Comparison of ENCODE assay signal across 8 cellular contexts in genomic region chr15:72375846-72376581, GRCh38. TPM values are rescaled to one million over a fixed set of nuclear protein-coding genes. Genes with fewer than 3 reads are reported as not detected.
A peak's percentile ranks its signal among the peaks of the same experiment; 100 is the strongest.
DNase-seq lines count a peak whose midpoint lies in the region; ATAC-seq, FAIRE-seq and TF ChIP-seq lines count a peak whose summit lies in the region.

Gene HEXA, minus strand, starts transcription at chr15:72376014. Its CDS starts 42 bp downstream, at chr15:72375972.

- ATAC-seq in GM19043 (IDR thresholded peaks at IDR 0.05; ENCODE audit: low read depth, unreplicated experiment) (peak; percentile 82), HG03354 (IDR thresholded peaks at IDR 0.05; ENCODE audit: poor library complexity, severe bottlenecking, unreplicated experiment) (peak; percentile 79)

- peak within 1 kb of the TSS; percentile 99 for H2AFZ ChIP-seq in keratinocyte (ENCODE audit: control insufficient read depth, low read length)

- no peaks in the 10 kb centered on the region for H3K27me3 ChIP-seq in keratinocyte (ENCODE audit: control insufficient read depth, extremely low read depth, insufficient read depth, low read length)

- H3K4me2 ChIP-seq in keratinocyte (ENCODE audit: control insufficient read depth, extremely low read depth, insufficient read depth, low read depth, low read length), result peak within 1 kb of the TSS; percentile 88

- TF ChIP-seq CTCF in AG10803 (conservative IDR thresholded peaks at IDR 0.05; ENCODE audit: low read length) (no peak), keratinocyte (optimal IDR thresholded peaks at IDR 0.05 in 1 of 3, IDR thresholded peaks at IDR 0.05 in 1 of 3, conservative IDR thresholded peaks at IDR 0.05 in 1 of 3; ENCODE audit: extremely low read depth in 1 of 3, insufficient read depth in 2 of 3, low read length in 3 of 3) (no peak)

- no peaks in the 10 kb centered on the region for H3K36me3 ChIP-seq in keratinocyte (ENCODE audit: control insufficient read depth in 2 of 2, extremely low read depth in 1 of 2, insufficient read depth in 2 of 2, low read length in 2 of 2)

- DNase-seq in AG10803 (ENCODE audit: low read depth), result peak; percentile 93
- DNase-seq in NCI-H446 treated with DMSO at 0.1 percent for 48 hours (lab: John Stamatoyannopoulos, UW), result peak; percentile 78
- DNase-seq in activated CD4-positive, CD25-positive, alpha-beta regulatory T cell treated with anti-CD3 and anti-CD28 coated beads, Interleukin-2, amount 50 U/mL, for 72 hours, result peak; percentile 99
- DNase-seq in cerebellar nuclear complex (lab: John Stamatoyannopoulos, UW), result peak; percentile 59 to 60
- peak; percentile 56 for DNase-seq in keratinocyte (ENCODE audit: low read depth, low spot score)
- DNase-seq in stimulated activated CD4-positive, alpha-beta T cell treated with anti-CD3 and anti-CD28 coated beads, Interleukin-12 subunit alpha, Interleukin-12 subunit beta, amount 100 ng/mL, for 48 hours (ENCODE audit: low read depth in 2 of 3, low spot score in 1 of 3), result peak; percentile 97 to 98 (median 98)

- no peak for FAIRE-seq in keratinocyte (lab: Jason Lieb, UNC)

- no peaks in the 10 kb centered on the region for H3K9me1 ChIP-seq in keratinocyte (ENCODE audit: control insufficient read depth, extremely low read depth, insufficient read depth, low read length)

- H3K9me3 ChIP-seq in keratinocyte (ENCODE audit: control insufficient read depth, low read depth, low read length), result no peaks in the 10 kb centered on the region

- H3K27ac ChIP-seq in keratinocyte (ENCODE audit: control insufficient read depth, insufficient read depth, low read length), result peak within 1 kb of the TSS; percentile 92

- dilution Hi-C loops in keratinocyte (cut with MboI; ENCODE audit: extremely low pct_ligation_motif_present, low sequenced_read_pairs), result no loop called here

- H3K79me2 ChIP-seq in keratinocyte (ENCODE audit: control insufficient read depth, insufficient read depth, low read length), result peaks cover 7% of the 10 kb centered on the region

- H3K4me1 ChIP-seq in keratinocyte (ENCODE audit: control insufficient read depth, extremely low read depth, insufficient read depth, low read length), result peaks cover 15% of the 10 kb centered on the region

- H3K9ac ChIP-seq in keratinocyte (ENCODE audit: control insufficient read depth, extremely low read depth, insufficient read depth, low read length), result peak within 1 kb of the TSS; percentile 97

- H4K20me1 ChIP-seq in keratinocyte (ENCODE audit: control insufficient read depth, extremely low read depth, insufficient read depth, low read length), result no peaks in the 10 kb centered on the region

- peak within 1 kb of the TSS; percentile 95 for H3K4me3 ChIP-seq in AG10803 (ENCODE audit: low read length)
- peak within 1 kb of the TSS; percentile 41 to 80 (median 76) for H3K4me3 ChIP-seq in keratinocyte (ENCODE audit: control insufficient read depth in 2 of 3, extremely low read depth in 1 of 3, insufficient read depth in 2 of 3, low read depth in 1 of 3, low read length in 3 of 3)

RNA-seq across cellular contexts. Expression of gene HEXA, which starts in this region (rescaled TPM):
- 50.7 to 53.5 TPM (median 52.1 TPM) in 3 replicates for polyA plus RNA-seq in keratinocyte
- polyA plus RNA-seq in keratinocyte (2011; ENCODE audit: low read depth), result 24.6 TPM
- polyA plus RNA-seq in keratinocyte (2011; cell fraction: cytosol; rRNA removed), result 23.8 and 24.6 TPM in 2 replicates
- 72.3 and 77.8 TPM in 2 replicates for polyA plus RNA-seq in keratinocyte (2011; cell fraction: nucleus; rRNA removed)
- 31.4 and 37.3 TPM in 2 replicates for polyA plus RNA-seq in keratinocyte (2012; ENCODE audit: low replicate concordance)
- polyA minus RNA-seq in keratinocyte, result 23.5 to 25.3 TPM (median 25.0 TPM) in 3 replicates
- 32.4 TPM for polyA minus RNA-seq in keratinocyte (2011; cell fraction: cytosol; rRNA and poly(A)+ RNA removed)
- polyA minus RNA-seq in keratinocyte (2011; cell fraction: nucleus; rRNA and poly(A)+ RNA removed), result 24.6 and 36.7 TPM in 2 replicates

Comparison
In these comparisons a context has a peak if more than half of its experiments do, and no peak if none do; other contexts are left out.
1. Peak in every context shown above with its lines: DNase-seq, ATAC-seq, H3K4me3 ChIP-seq and H3K27ac ChIP-seq.